Comparison of ENCODE assay signal across 8 cellular contexts in the genomic region with DNA sequence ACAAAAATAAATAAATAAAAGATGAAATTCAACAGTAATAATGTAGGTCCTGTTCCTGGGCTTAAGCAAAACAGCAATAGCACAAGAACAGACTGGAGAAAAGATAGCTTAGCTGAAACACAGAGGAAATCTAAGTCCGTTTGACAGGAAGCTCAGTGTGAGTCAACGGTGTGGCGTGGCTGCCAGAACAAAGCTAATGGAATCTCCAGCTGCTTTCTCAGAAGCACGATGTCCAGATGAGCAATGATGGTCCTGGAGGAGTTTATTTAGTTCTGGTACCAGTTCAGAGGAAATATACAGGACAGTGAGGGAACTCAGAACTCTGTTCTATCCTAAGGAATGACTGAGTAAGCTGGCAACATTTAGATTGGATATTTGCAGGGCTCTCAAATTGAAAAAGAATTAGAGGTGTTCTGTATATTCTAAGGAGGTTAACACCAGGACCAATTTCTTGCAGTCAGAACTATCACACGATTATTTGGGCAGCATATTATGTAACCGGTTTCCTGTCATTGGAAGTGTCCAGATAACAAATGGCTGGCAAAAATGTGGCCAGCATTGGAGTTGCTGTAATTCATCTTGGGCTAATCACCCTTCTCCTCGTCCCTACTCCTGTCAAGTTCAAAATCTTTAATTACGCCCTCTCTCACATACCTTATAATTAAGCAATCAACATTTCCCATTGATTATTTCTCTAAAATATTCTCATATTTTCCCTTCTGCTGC. TPM values are rescaled to one million over a fixed set of nuclear protein-coding genes. Genes with fewer than 3 reads are reported as not detected.
DNase-seq lines count a peak whose midpoint lies in the region; ATAC-seq and TF ChIP-seq lines count a peak whose summit lies in the region.

No MANE protein-coding gene starts in this region.

- H3K4me2 ChIP-seq in GM23338, result no peak overlapping the region

- H3K36me3 Mint-ChIP-seq in Calu3 (ENCODE audit: insufficient read depth, unreplicated experiment) (no peaks in the 10 kb centered on the region), GM23338 (ENCODE audit: low read depth) (no peaks in the 10 kb centered on the region)

- H3K36me3 ChIP-seq in ovary (no peaks in the 10 kb centered on the region), GM23338 (ENCODE audit: insufficient read depth) (no peaks in the 10 kb centered on the region)

- H3K27me3 ChIP-seq in ovary (no peaks in the 10 kb centered on the region), GM23338 (ENCODE audit: insufficient read depth) (no peaks in the 10 kb centered on the region)

- H3K27ac ChIP-seq in ovary, result no peak overlapping the region
- H3K27ac ChIP-seq in GM23338 (ENCODE audit: low read depth), result no peak overlapping the region

- H3K27me3 Mint-ChIP-seq in Calu3 (ENCODE audit: unreplicated experiment) (peaks cover 67% of the 10 kb centered on the region), GM23338 (ENCODE audit: insufficient read depth, low read depth, poor library complexity) (peaks cover 4% of the 10 kb centered on the region)

- no peak overlapping the region for H2AFZ ChIP-seq in GM23338

- H3K4me3 ChIP-seq in ovary, result no peak overlapping the region
- no peak overlapping the region for H3K4me3 ChIP-seq in GM23338

- no peak overlapping the region for H3K27ac Mint-ChIP-seq in Calu3 (ENCODE audit: unreplicated experiment)
- no peak overlapping the region for H3K27ac Mint-ChIP-seq in GM23338

- no peaks in the 10 kb centered on the region for H3K4me1 ChIP-seq in ovary (ENCODE audit: insufficient read depth)
- H3K4me1 ChIP-seq in GM23338 (ENCODE audit: insufficient read depth), result no peaks in the 10 kb centered on the region

- TF ChIP-seq EP300 in ovary (IDR thresholded peaks at IDR 0.05), result no peak

- peak; percentile 15 for DNase-seq in Calu3
- peak; percentile 51 for DNase-seq in NCI-H69 (lab: John Stamatoyannopoulos, UW)
- peak; percentile 57 for DNase-seq in dedifferentiated amniotic fluid mesenchymal stem cell (ENCODE audit: extremely low spot score)
- peak in 3 of 5 donors; percentile 27 to 51 (median 47) for DNase-seq in ovary
- DNase-seq in GM23338 (ENCODE audit: low spot score), result no peak
- DNase-seq in cerebellar cortex (ENCODE audit: low spot score), result no peak

- H3K9me3 Mint-ChIP-seq in Calu3 (ENCODE audit: low read depth, unreplicated experiment) (no peaks in the 10 kb centered on the region), GM23338 (no peaks in the 10 kb centered on the region)

- peaks cover 9% of the 10 kb centered on the region for H3K4me1 Mint-ChIP-seq in Calu3 (ENCODE audit: low read depth, unreplicated experiment)
- H3K4me1 Mint-ChIP-seq in GM23338, result peaks cover 4% of the 10 kb centered on the region; the same call in 2 of the 3 replicates

- BruUV-seq in Calu3 (replicated peaks; lab: Mats Ljungman, UMichigan), result no TSS peak

- H3K4me3 Mint-ChIP-seq in Calu3 (ENCODE audit: low read depth, unreplicated experiment) (no peak overlapping the region), GM23338 (no peak overlapping the region)

- no peak for TF ChIP-seq POLR2A in ovary (IDR thresholded peaks at IDR 0.05)

- H4K20me1 ChIP-seq in GM23338 (replicated peaks; ENCODE audit: insufficient read depth), result no peaks in the 10 kb centered on the region

- CTCF ChIA-PET in Calu3 (lab: Charles Lee), result no interaction called here

- H3K9me2 ChIP-seq in GM23338 (ENCODE audit: insufficient read depth), result no peaks in the 10 kb centered on the region

- ATAC-seq in HG02642 (IDR thresholded peaks at IDR 0.05; ENCODE audit: poor library complexity, unreplicated experiment), result no peak
- no peak for ATAC-seq in GM19023 (IDR thresholded peaks at IDR 0.05; ENCODE audit: unreplicated experiment)
- ATAC-seq in GM23338, result no peak

- TF ChIP-seq CTCF in Calu3 (IDR thresholded peaks at IDR 0.05; ENCODE audit: unreplicated experiment), result no peak
- TF ChIP-seq CTCF in ovary (IDR thresholded peaks at IDR 0.05), result no peak
- no peak for TF ChIP-seq CTCF in GM23338 (conservative IDR thresholded peaks at IDR 0.05; ENCODE audit: low read depth in 2 of 2)

- H3F3A ChIP-seq in GM23338 (replicated peaks; ENCODE audit: low read depth), result no peaks in the 10 kb centered on the region

- H3K9me3 ChIP-seq in ovary, result no peaks in the 10 kb centered on the region

- no peaks in the 10 kb centered on the region for H3K79me2 ChIP-seq in GM23338 (replicated peaks; ENCODE audit: insufficient read depth)

- intact Hi-C loops in Calu3 (cut with micrococcal nuclease; ENCODE audit: unreplicated experiment), result no loop called here
- intact Hi-C loops in ovary (cut with DNase I), result no loop called here

- 39 to 41% (median 40%) methylated on average over 8 of the region's 8 CpGs for WGBS in ovary, 3 donors

TF ChIP-seq in GM23338, 12 proteins besides CTCF, POLR2A, EP300 and RAD21 (continues in another document):
- TF ChIP-seq EZH2 (IDR thresholded peaks at IDR 0.05; ENCODE audit: low read depth, unreplicated experiment) (no peak), ZNF331 (CRISPR knock-in tag; IDR thresholded peaks at IDR 0.05; ENCODE audit: low read depth) (no peak), EZH2phosphoT487 (IDR thresholded peaks at IDR 0.05; ENCODE audit: unreplicated experiment) (no peak), REST (IDR thresholded peaks at IDR 0.05; ENCODE audit: unreplicated experiment) (no peak), CREB1 (CRISPR knock-in tag; IDR thresholded peaks at IDR 0.05; ENCODE audit: low read depth) (no peak), POLR2AphosphoS5 (IDR thresholded peaks at IDR 0.05; ENCODE audit: low read depth) (no peak), NANOG (IDR thresholded peaks at IDR 0.05; ENCODE audit: borderline replicate concordance) (no peak)

RNA-seq across cellular contexts. Expression of gene GAB3, which starts 12.7 kb away (rescaled TPM):
- total RNA-seq in Calu3 (2022), result not detected in 2 replicates
- 1 to 10 TPM in 5 of 7 donors, under 1 TPM in 2; 0.68 to 2.7 (median 1.1) TPM for total RNA-seq in ovary
- polyA plus RNA-seq in ovary, result 1 to 10 TPM in 1 of 2 donors, under 1 TPM in 1; 0.96 to 4.0 TPM
- 0.50 and 1.8 TPM in 2 replicates for total RNA-seq in GM23338 (2014; rRNA removed; shearing (Covaris generic))
- polyA plus RNA-seq in GM23338 (2016; fragmentation: Nextera tagmentation; extraction: Ambion mirVana), result 0.35 and 0.89 TPM in 2 replicates

RNA-seq across cellular contexts. Expression of gene DKC1, which starts 24.5 kb away (rescaled TPM):
- total RNA-seq in Calu3 (2022) (112 and 120 TPM in 2 replicates), ovary (10 to 100 TPM; 17.0 to 51.8 (median 34.4) TPM)
- polyA plus RNA-seq in ovary (10 to 100 TPM; 25.9 to 60.6 TPM), GM23338 (2016; fragmentation: Nextera tagmentation; extraction: Ambion mirVana) (154 and 165 TPM in 2 replicates)
- 101 and 120 TPM in 2 replicates for total RNA-seq in GM23338 (2014; rRNA removed; shearing (Covaris generic))

Comparison
In these comparisons a context has a peak if more than half of its experiments do, and no peak if none do; other contexts are left out.
1. DNase-seq: peak in Calu3 (single experiment), NCI-H69 (single experiment), dedifferentiated amniotic fluid mesenchymal stem cell (single experiment) and ovary (3 of 5); none in GM23338 (single experiment) and cerebellar cortex (single experiment).